In the genomic region with DNA sequence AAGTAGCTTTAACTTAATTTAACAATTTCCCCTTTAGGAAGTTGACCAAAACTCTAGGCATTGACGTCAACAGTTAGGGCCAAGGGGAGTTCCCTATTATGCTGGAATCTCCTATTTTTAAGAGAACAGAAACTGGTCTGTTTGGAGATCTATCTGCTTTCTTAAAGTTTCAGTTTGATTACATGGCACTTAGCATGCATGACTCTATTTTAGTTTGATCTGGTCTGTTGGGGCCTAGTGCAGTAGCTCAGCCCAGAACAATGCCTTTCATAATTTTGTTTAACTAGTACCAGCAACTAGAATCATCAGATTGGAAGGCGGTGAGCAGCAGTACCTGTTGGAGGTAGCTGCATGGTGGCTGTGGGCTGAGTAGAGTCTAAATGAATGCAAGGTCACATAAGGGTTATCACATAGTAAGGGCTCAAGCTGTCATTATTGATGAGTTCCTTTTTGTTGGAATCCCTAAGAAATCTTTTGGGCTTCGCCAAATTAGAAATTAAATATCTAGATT, we compare ENCODE assay signal across 11 cellular contexts.
A peak's percentile ranks its signal among the peaks of the same experiment; 100 is the strongest.
DNase-seq lines count a peak whose midpoint lies in the region; ATAC-seq lines count a peak whose summit lies in the region.
"Had no signal": no experiment of that assay in that cellular context is flagged by ENCODE, and none has a peak within 500 bp of the region (broad histone marks: within the 10 kb centered on the region; RNA-seq: fewer than 3 reads in every experiment).

No MANE protein-coding gene starts in this region.

- H3K27me3 Mint-ChIP-seq in activated CD4-positive, alpha-beta T cell treated with anti-CD3 and anti-CD28 coated beads for 36 hours = peaks cover 2% of the 10 kb centered on the region
- peaks cover 17% of the 10 kb centered on the region for H3K27me3 Mint-ChIP-seq in activated CD4-positive, alpha-beta T cell treated with anti-CD3 and anti-CD28 coated beads, Interleukin-2, amount 10 ng/mL, durations not matched to agents 7 days and 5 days

- H3K4me3 Mint-ChIP-seq in activated CD4-positive, alpha-beta T cell treated with anti-CD3 and anti-CD28 coated beads for 36 hours = no peak overlapping the region
- H3K4me3 Mint-ChIP-seq in activated CD4-positive, alpha-beta T cell treated with anti-CD3 and anti-CD28 coated beads, Interleukin-2, amount 10 ng/mL, durations not matched to agents 7 days and 5 days = no peak overlapping the region

- no peaks in the 10 kb centered on the region for H3K9me3 ChIP-seq in skeletal muscle tissue (ENCODE audit: control insufficient read depth in 3 of 3, low read length in 3 of 3)
- H3K9me3 ChIP-seq: pancreas had no signal

- POLR2A ChIA-PET in activated CD4-positive, alpha-beta T cell treated with anti-CD3 and anti-CD28 coated beads for 36 hours (lab: Charles Lee) = no interaction called here
- POLR2A ChIA-PET in activated CD4-positive, alpha-beta T cell treated with anti-CD3 and anti-CD28 coated beads, Interleukin-2, amount 10 ng/mL, durations not matched to agents 7 days and 5 days (lab: Charles Lee) = interaction anchor here (0.6 kb wide), 1 partner anchor 495 kb away, joined by 4 read pairs; no protein-coding TSS in a partner anchor

- peak overlapping the region; percentile 69 for H3K27ac Mint-ChIP-seq in activated CD4-positive, alpha-beta T cell treated with anti-CD3 and anti-CD28 coated beads for 36 hours
- no peak overlapping the region for H3K27ac Mint-ChIP-seq in activated CD4-positive, alpha-beta T cell treated with anti-CD3 and anti-CD28 coated beads, Interleukin-2, amount 10 ng/mL, durations not matched to agents 7 days and 5 days

- intact Hi-C loops in activated CD4-positive, alpha-beta T cell treated with anti-CD3 and anti-CD28 coated beads for 36 hours (cut with DNase I, micrococcal nuclease) = no loop called here

- no peaks in the 10 kb centered on the region for H3K4me1 ChIP-seq in skeletal muscle tissue (ENCODE audit: control insufficient read depth in 3 of 3, insufficient read depth in 3 of 3, low read length in 3 of 3)
- H3K4me1 ChIP-seq: pancreas had no signal

- peaks cover 13% of the 10 kb centered on the region for H3K4me1 Mint-ChIP-seq in activated CD4-positive, alpha-beta T cell treated with anti-CD3 and anti-CD28 coated beads for 36 hours
- H3K4me1 Mint-ChIP-seq in activated CD4-positive, alpha-beta T cell treated with anti-CD3 and anti-CD28 coated beads, Interleukin-2, amount 10 ng/mL, durations not matched to agents 7 days and 5 days = peaks cover 7% of the 10 kb centered on the region

- H3K9me3 Mint-ChIP-seq in activated CD4-positive, alpha-beta T cell treated with anti-CD3 and anti-CD28 coated beads for 36 hours (ENCODE audit: low read depth) = no peaks in the 10 kb centered on the region
- H3K9me3 Mint-ChIP-seq in activated CD4-positive, alpha-beta T cell treated with anti-CD3 and anti-CD28 coated beads, Interleukin-2, amount 10 ng/mL, durations not matched to agents 7 days and 5 days = no peaks in the 10 kb centered on the region

- peak overlapping the region; percentile 41 for H3K27ac ChIP-seq in skeletal muscle tissue (ENCODE audit: low read depth, low read length)
- H3K27ac ChIP-seq: pancreas had no signal

- H3K4me3 ChIP-seq in skeletal muscle tissue (ENCODE audit: low read length in 3 of 3) = no peak overlapping the region
- H3K4me3 ChIP-seq: pancreas had no signal

- peak; percentile 89 for ATAC-seq in activated CD4-positive, alpha-beta T cell treated with anti-CD3 and anti-CD28 coated beads for 36 hours
- ATAC-seq in GM21786 (IDR thresholded peaks at IDR 0.05; ENCODE audit: unreplicated experiment) (peak; percentile 91), HG03558 (IDR thresholded peaks at IDR 0.05; ENCODE audit: extremely low read depth, unreplicated experiment) (peak; percentile 77)

- CTCF ChIA-PET in activated CD4-positive, alpha-beta T cell treated with anti-CD3 and anti-CD28 coated beads for 36 hours (lab: Charles Lee) = interaction anchor here (0.6 to 1.9 kb wide), 8 partner anchors 13 to 713 kb away, joined by 3 to 12 read pairs (median 3); no protein-coding TSS in a partner anchor
- CTCF ChIA-PET in activated CD4-positive, alpha-beta T cell treated with anti-CD3 and anti-CD28 coated beads, Interleukin-2, amount 10 ng/mL, durations not matched to agents 7 days and 5 days (lab: Charles Lee) = interaction anchor here (0.9 to 1.5 kb wide), 3 partner anchors 13 to 128 kb away, joined by 3 to 4 read pairs (median 4); no protein-coding TSS in a partner anchor

- H3K36me3 Mint-ChIP-seq in activated CD4-positive, alpha-beta T cell treated with anti-CD3 and anti-CD28 coated beads for 36 hours (ENCODE audit: low read depth) = no peaks in the 10 kb centered on the region
- no peaks in the 10 kb centered on the region for H3K36me3 Mint-ChIP-seq in activated CD4-positive, alpha-beta T cell treated with anti-CD3 and anti-CD28 coated beads, Interleukin-2, amount 10 ng/mL, durations not matched to agents 7 days and 5 days (ENCODE audit: low read depth)

- H3K9ac ChIP-seq in skeletal muscle tissue (ENCODE audit: low read depth in 1 of 3, low read length in 3 of 3) = no peak overlapping the region

- no peaks in the 10 kb centered on the region for H3K27me3 ChIP-seq in skeletal muscle tissue (ENCODE audit: control insufficient read depth in 3 of 3, insufficient read depth in 3 of 3, low read length in 3 of 3)
- H3K27me3 ChIP-seq: pancreas had no signal

- no peaks in the 10 kb centered on the region for H3K36me3 ChIP-seq in skeletal muscle tissue (ENCODE audit: control insufficient read depth in 3 of 3, insufficient read depth in 3 of 3, low read length in 3 of 3)
- H3K36me3 ChIP-seq: pancreas had no signal

- no peak for DNase-seq in activated CD4-positive, alpha-beta T cell treated with anti-CD3 and anti-CD28 coated beads for 36 hours
- DNase-seq in activated CD4-positive, alpha-beta T cell treated with anti-CD3 and anti-CD28 coated beads, Interleukin-2, amount 10 ng/mL, durations not matched to agents 7 days and 5 days = no peak
- DNase-seq in AG20443 (ENCODE audit: low spot score) = no peak
- no peak for DNase-seq in stimulated activated CD4-positive, alpha-beta T cell treated with anti-CD3 and anti-CD28 coated beads, Interleukin-12 subunit alpha, Interleukin-12 subunit beta, amount 100 ng/mL, for 4 hours
- no peak for DNase-seq in HUDEP-2 (lab: John Stamatoyannopoulos, UW; ENCODE audit: unreplicated experiment in 76 of 76)
- DNase-seq: 8988T, KG1, pancreas had no signal
